19 cellular contexts compared by ENCODE assay signal in genomic region chr6:19413323-19413722, GRCh38.
DNase-seq lines count a peak whose midpoint lies in the region; ATAC-seq and TF ChIP-seq lines count a peak whose summit lies in the region.
"Had no signal": no experiment of that assay in that cellular context is flagged by ENCODE, and none has a peak within 500 bp of the region (broad histone marks: within the 10 kb centered on the region; RNA-seq: fewer than 3 reads in every experiment).

No MANE protein-coding gene starts in this region.

- H3K9me3 ChIP-seq in GM23248 (ENCODE audit: low read depth): no peaks in the 10 kb centered on the region
- H3K9me3 ChIP-seq: Peyer's patch had no signal

- DNase-seq in A172 (ENCODE audit: low spot score) (peak; percentile 60), GM23248 (peak; percentile 80), amniotic epithelial cell (ENCODE audit: low read depth) (peak; percentile 85), fibroblast of mammary gland (ENCODE audit: low read depth) (peak; percentile 89), osteocyte (ENCODE audit: extremely low spot score, unreplicated experiment) (no peak)
- no peak for DNase-seq in naive thymus-derived CD8-positive, alpha-beta T cell
- no peak for DNase-seq in effector CD4-positive, alpha-beta T cell
- DNase-seq in stimulated activated CD8-positive, alpha-beta memory T cell treated with anti-CD3 and anti-CD28 coated beads, Interleukin-4, amount 100 ng/mL, for 48 hours: no peak
- DNase-seq: activated CD4-positive, alpha-beta T cell treated with anti-CD3 and anti-CD28 coated beads for 48 hours; activated CD8-positive, alpha-beta memory T cell treated with anti-CD3 and anti-CD28 coated beads, Interleukin-2, amount 50 U/mL, for 4 hours; activated effector memory CD4-positive, alpha-beta T cell treated with anti-CD3 and anti-CD28 coated beads, Interleukin-2, amount 50 U/mL, for 16 hours; CD8-positive, alpha-beta memory T cell; esophagus squamous epithelium; NCI-H1105; NCI-H82; Peyer's patch; right cardiac atrium; stimulated activated CD4-positive, alpha-beta T cell treated with anti-CD3 and anti-CD28 coated beads, Interleukin-1b, Interleukin-23, amount 100 ng/mL, for 48 hours; stomach had no signal

- in situ Hi-C loops in GM23248 (cut with MboI): no loop called here

- no peak overlapping the region for H3K4me3 ChIP-seq in GM23248
- no peak overlapping the region for H3K4me3 ChIP-seq in fibroblast of mammary gland (ENCODE audit: control insufficient read depth, low read depth, low read length)
- H3K4me3 ChIP-seq: esophagus squamous epithelium, Peyer's patch, stomach had no signal

- no peak overlapping the region for H3K27ac Mint-ChIP-seq in naive thymus-derived CD8-positive, alpha-beta T cell
- no peak overlapping the region for H3K27ac Mint-ChIP-seq in osteocyte (ENCODE audit: unreplicated experiment)
- H3K27ac Mint-ChIP-seq: CD8-positive, alpha-beta memory T cell had no signal

- ATAC-seq in naive thymus-derived CD8-positive, alpha-beta T cell: no peak
- ATAC-seq: right cardiac atrium had no signal

- peaks cover 23% of the 10 kb centered on the region for H3F3A ChIP-seq in GM23248 (ENCODE audit: insufficient read depth)

- peaks cover 0 to 23% (median 7%) of the 10 kb centered on the region in 9 donors for H3K9me3 Mint-ChIP-seq in naive thymus-derived CD8-positive, alpha-beta T cell
- peaks cover 12% of the 10 kb centered on the region for H3K9me3 Mint-ChIP-seq in osteocyte (ENCODE audit: unreplicated experiment)

- H3K27me3 Mint-ChIP-seq in naive thymus-derived CD8-positive, alpha-beta T cell: no peaks in the 10 kb centered on the region
- H3K27me3 Mint-ChIP-seq in osteocyte (ENCODE audit: unreplicated experiment): no peaks in the 10 kb centered on the region
- H3K27me3 Mint-ChIP-seq: CD8-positive, alpha-beta memory T cell had no signal

- no peak overlapping the region for H3K4me3 Mint-ChIP-seq in naive thymus-derived CD8-positive, alpha-beta T cell
- no peak overlapping the region for H3K4me3 Mint-ChIP-seq in osteocyte (ENCODE audit: unreplicated experiment)
- H3K4me3 Mint-ChIP-seq: CD8-positive, alpha-beta memory T cell had no signal

- 1 to 8% methylated on average over 3 of the region's 3 CpGs for WGBS in GM23248 (ENCODE audit: low coverage in 1 of 2, low lambda C conversion rate in 2 of 2, missing lambda C conversion rate in 2 of 2), 2 experiments

- H3K4me2 ChIP-seq in GM23248 (ENCODE audit: unreplicated experiment): peak overlapping the region; percentile 10

- no peaks in the 10 kb centered on the region for H3K36me3 Mint-ChIP-seq in naive thymus-derived CD8-positive, alpha-beta T cell
- H3K36me3 Mint-ChIP-seq in osteocyte (ENCODE audit: unreplicated experiment): peaks cover under 1% of the 10 kb centered on the region
- H3K36me3 Mint-ChIP-seq: CD8-positive, alpha-beta memory T cell had no signal

- H3K27ac ChIP-seq in GM23248: no peak overlapping the region
- H3K27ac ChIP-seq: Peyer's patch, stomach had no signal

- H2AFZ ChIP-seq in GM23248: no peak overlapping the region

- no peak overlapping the region for H3K9ac ChIP-seq in GM23248

- POLR2A ChIA-PET in naive thymus-derived CD8-positive, alpha-beta T cell (lab: Charles Lee): no interaction called here

- H3K4me1 ChIP-seq in GM23248 (ENCODE audit: insufficient read depth): peaks cover 50% of the 10 kb centered on the region
- H3K4me1 ChIP-seq: Peyer's patch, stomach had no signal

- H3K4me1 Mint-ChIP-seq in naive thymus-derived CD8-positive, alpha-beta T cell: no peaks in the 10 kb centered on the region
- H3K4me1 Mint-ChIP-seq in osteocyte (ENCODE audit: unreplicated experiment): peaks cover 19% of the 10 kb centered on the region
- H3K4me1 Mint-ChIP-seq: CD8-positive, alpha-beta memory T cell had no signal

- no peaks in the 10 kb centered on the region for H3K9me2 ChIP-seq in GM23248 (ENCODE audit: insufficient read depth)

- H3K27me3 ChIP-seq in GM23248 (replicated peaks; ENCODE audit: insufficient read depth): no peaks in the 10 kb centered on the region
- H3K27me3 ChIP-seq: esophagus squamous epithelium, Peyer's patch, stomach had no signal

- no peaks in the 10 kb centered on the region for H3K36me3 ChIP-seq in GM23248 (ENCODE audit: low read depth)
- H3K36me3 ChIP-seq: esophagus squamous epithelium, Peyer's patch, stomach had no signal

- no peak for TF ChIP-seq CTCF in fibroblast of mammary gland (conservative IDR thresholded peaks at IDR 0.05; ENCODE audit: control insufficient read depth, insufficient read depth, low read depth, low read length)
- no peak for TF ChIP-seq CTCF in osteocyte (IDR thresholded peaks at IDR 0.05)

- H3K79me2 ChIP-seq in GM23248 (ENCODE audit: insufficient read depth): no peaks in the 10 kb centered on the region

- H4K20me1 ChIP-seq in GM23248 (ENCODE audit: insufficient read depth): no peaks in the 10 kb centered on the region

Comparison
In these comparisons a context has a peak if more than half of its experiments do, and no peak if none do; other contexts are left out.
1. DNase-seq: peak in A172 (single experiment), GM23248 (single experiment), amniotic epithelial cell (single experiment) and fibroblast of mammary gland (single experiment); none in naive thymus-derived CD8-positive, alpha-beta T cell (0 of 10), effector CD4-positive, alpha-beta T cell (single experiment), stimulated activated CD8-positive, alpha-beta memory T cell treated with anti-CD3 and anti-CD28 coated beads, Interleukin-4, amount 100 ng/mL, for 48 hours (single experiment) and osteocyte (single experiment).